ENCODE assay signal across 19 cellular contexts in genomic region chr6:142355481-142356174, GRCh38. TPM values are rescaled to one million over a fixed set of nuclear protein-coding genes. Genes with fewer than 3 reads are reported as not detected.
DNase-seq lines count a peak whose midpoint lies in the region; ATAC-seq, FAIRE-seq and TF ChIP-seq lines count a peak whose summit lies in the region.
"Had no signal": no experiment of that assay in that cellular context is flagged by ENCODE, and none has a peak within 500 bp of the region (broad histone marks: within the 10 kb centered on the region; RNA-seq: fewer than 3 reads in every experiment).

No MANE protein-coding gene starts in this region.

- H2AFZ ChIP-seq in HepG2 (ENCODE audit: low read length) = no peak overlapping the region
- H2AFZ ChIP-seq in SK-N-SH (ENCODE audit: low read depth) = no peak overlapping the region
- no peak overlapping the region for H2AFZ ChIP-seq in hepatocyte

- H3K27ac ChIP-seq in HepG2 (ENCODE audit: extremely low read length, insufficient read depth, low read length) (no peak overlapping the region), right lobe of liver (no peak overlapping the region), SK-N-SH (ENCODE audit: low read depth in 2 of 2, low read length in 1 of 2) (peak overlapping the region; percentile 79 to 87; a peak in 3 of 4 replicates), hepatocyte (peak overlapping the region; percentile 33)
- H3K27ac ChIP-seq: epithelial cell of prostate, SJCRH30, spleen had no signal

- TF ChIP-seq CTCF in HepG2 (CRISPR knock-in tag; IDR thresholded peaks at IDR 0.05) (no peak), right lobe of liver (IDR thresholded peaks at IDR 0.05) (no peak), SK-N-SH (IDR thresholded peaks at IDR 0.05) (no peak), hepatocyte (IDR thresholded peaks at IDR 0.05; ENCODE audit: poor library complexity) (no peak)

- H3K79me2 ChIP-seq in HepG2 (ENCODE audit: insufficient read depth, low read length) (peaks cover 84% of the 10 kb centered on the region), SK-N-SH (ENCODE audit: insufficient read depth) (peaks cover 84% of the 10 kb centered on the region), hepatocyte (peaks cover 5% of the 10 kb centered on the region)

- intact Hi-C loops in HepG2 (cut with micrococcal nuclease; ENCODE audit: unreplicated experiment) (no loop called here), right lobe of liver (cut with DNase I) (no loop called here)

- H3K4me2 ChIP-seq in HepG2 (ENCODE audit: low read depth, low read length) (no peak overlapping the region), SK-N-SH (peak overlapping the region; percentile 44; the same call in 1 of the 2 replicates), hepatocyte (no peak overlapping the region)

- CTCF ChIA-PET in HepG2 (lab: Yijun Ruan, JAX; ENCODE audit: low intra/inter-chr PET ratio, low total read pairs) (no interaction called here), SK-N-SH (lab: Yijun Ruan, JAX) (interaction anchor here (1.0 kb wide), 1 partner anchor 90 kb away, joined by 3 read pairs; no protein-coding TSS in a partner anchor)

- peaks cover 57% of the 10 kb centered on the region for H3F3A ChIP-seq in SK-N-SH (replicated peaks; ENCODE audit: insufficient read depth)

- no peak for TF ChIP-seq RAD21 in HepG2 (CRISPR knock-in tag; IDR thresholded peaks at IDR 0.05)
- TF ChIP-seq RAD21 in SK-N-SH (IDR thresholded peaks at IDR 0.05; ENCODE audit: low read length) = no peak

- H3K9me2 ChIP-seq in SK-N-SH = no peaks in the 10 kb centered on the region
- H3K9me2 ChIP-seq in hepatocyte (replicated peaks; ENCODE audit: insufficient read depth) = no peaks in the 10 kb centered on the region

- H3K4me1 ChIP-seq in HepG2 (ENCODE audit: insufficient read depth, low read length) (peaks cover 58% of the 10 kb centered on the region), right lobe of liver (peaks cover 0 to 5% (median 2%) of the 10 kb centered on the region in 4 donors), SK-N-SH (ENCODE audit: control insufficient read depth in 1 of 2, insufficient read depth in 2 of 2, low read depth in 1 of 2, low read length in 1 of 2) (peaks cover 0 to 4% of the 10 kb centered on the region in 2 experiments; a peak in 3 of 4 replicates), hepatocyte (ENCODE audit: insufficient read depth) (peaks cover 10% of the 10 kb centered on the region)
- H3K4me1 ChIP-seq: spleen had no signal

- H3K9ac ChIP-seq in HepG2 (ENCODE audit: insufficient read depth, low read depth, low read length) = no peak overlapping the region
- H3K9ac ChIP-seq in SK-N-SH = peak overlapping the region; percentile 12; the same call in 1 of the 2 replicates

- H4K20me1 ChIP-seq in HepG2 (ENCODE audit: insufficient read depth, low read length) (no peaks in the 10 kb centered on the region), SK-N-SH (ENCODE audit: insufficient read depth) (no peaks in the 10 kb centered on the region), hepatocyte (ENCODE audit: insufficient read depth, poor library complexity, severe bottlenecking) (no peaks in the 10 kb centered on the region)

- TF ChIP-seq EP300 in HepG2 (IDR thresholded peaks at IDR 0.05; ENCODE audit: low read depth in 2 of 2, low read length in 2 of 2) (no peak), HepG2 (CRISPR knock-in tag; IDR thresholded peaks at IDR 0.05; ENCODE audit: borderline replicate concordance) (no peak), SK-N-SH (IDR thresholded peaks at IDR 0.05; ENCODE audit: borderline replicate concordance in 1 of 2, low read depth in 1 of 2, low read length in 1 of 2) (no peak)

- no peak for DNase-seq in HepG2 (ENCODE audit: low spot score)
- DNase-seq in right lobe of liver = no peak
- DNase-seq in SK-N-SH = no peak
- DNase-seq in hepatocyte (ENCODE audit: low spot score) = no peak
- DNase-seq in GM19239 (ENCODE audit: insufficient read length, low spot score) = no peak
- DNase-seq in NCI-H510A treated with DMSO at 0.1 percent for 48 hours (lab: John Stamatoyannopoulos, UW) = no peak
- DNase-seq in cerebellum (ENCODE audit: low spot score) = no peak
- no peak for DNase-seq in mucosa of gallbladder (ENCODE audit: low spot score)
- DNase-seq: activated naive CD4-positive, alpha-beta T cell treated with Interleukin-2 at 50 U/mL for 16 hours; left cardiac atrium; NCI-H69; SJCRH30; spleen; trophoblast cell had no signal

- 72% methylated on average over 7 of the region's 7 CpGs for WGBS in HepG2 (ENCODE audit: low lambda C conversion rate)
- 60% methylated on average over 6 of the region's 7 CpGs for WGBS in right lobe of liver (ENCODE audit: insufficient coverage, low coverage, low lambda C conversion rate, missing lambda C conversion rate)
- WGBS in SK-N-SH (ENCODE audit: low lambda C conversion rate) = 31% methylated on average over 7 of the region's 7 CpGs
- WGBS in hepatocyte (ENCODE audit: low lambda C conversion rate, missing lambda C conversion rate) = 67% methylated on average over 7 of the region's 7 CpGs

- H3K36me3 ChIP-seq in HepG2 (replicated peaks in 1 of 2; ENCODE audit: control insufficient read depth in 1 of 2, insufficient read depth in 2 of 2, low read length in 2 of 2) (peaks cover 13 to 33% of the 10 kb centered on the region in 2 experiments), right lobe of liver (no peaks in the 10 kb centered on the region), SK-N-SH (replicated peaks in 1 of 2; ENCODE audit: control insufficient read depth in 1 of 2, insufficient read depth in 2 of 2, low read length in 1 of 2) (peaks cover 0 to 6% of the 10 kb centered on the region in 2 experiments), hepatocyte (replicated peaks; ENCODE audit: insufficient read depth, low read depth) (no peaks in the 10 kb centered on the region)
- H3K36me3 ChIP-seq: SJCRH30, spleen had no signal

- in situ Hi-C loops in HepG2 (cut with HindIII; ENCODE audit: extremely low pct_ligation_motif_present, low pct_unique_long_range_greater_than_20kb) = no loop called here

- TF ChIP-seq POLR2A in HepG2 (IDR thresholded peaks at IDR 0.05; ENCODE audit: insufficient read depth in 1 of 2, low read depth in 2 of 2, low read length in 2 of 2) (no peak), right lobe of liver (IDR thresholded peaks at IDR 0.05) (no peak)

- no peak for FAIRE-seq in HepG2 (lab: Jason Lieb, UNC)
- no peak for FAIRE-seq in GM19239 (lab: Jason Lieb, UNC)
- FAIRE-seq: frontal cortex, GM18507 had no signal

- ATAC-seq in HepG2 = peak; percentile 56; the same call in 1 of the 3 replicates
- ATAC-seq in right lobe of liver = no peak
- ATAC-seq: left cardiac atrium had no signal

- POLR2A ChIA-PET in HepG2 (lab: Yijun Ruan, JAX) = interaction anchor here (0.5 to 1.7 kb wide), 3 partner anchors 17 to 54 kb away, joined by 3 to 5 read pairs (median 3); partner anchors contain the start of gene ADGRG6
- POLR2A ChIA-PET in SK-N-SH (lab: Yijun Ruan, JAX) = no interaction called here

- H3K9me3 ChIP-seq in HepG2 (ENCODE audit: low read length) (no peaks in the 10 kb centered on the region), right lobe of liver (no peaks in the 10 kb centered on the region), SK-N-SH (peaks cover 6% of the 10 kb centered on the region; the same call in 1 of the 2 replicates), hepatocyte (ENCODE audit: low read depth) (no peaks in the 10 kb centered on the region)
- H3K9me3 ChIP-seq: SJCRH30 had no signal

- H3K4me3 ChIP-seq in HepG2 (replicated peaks in 1 of 3; ENCODE audit: insufficient read depth in 1 of 3, low read depth in 2 of 3, low read length in 3 of 3) (no peak overlapping the region), right lobe of liver (no peak overlapping the region), SK-N-SH (ENCODE audit: low read depth in 2 of 2, low read length in 1 of 2) (no peak overlapping the region), hepatocyte (no peak overlapping the region)
- H3K4me3 ChIP-seq: SJCRH30, spleen had no signal

- no TSS peak for BruUV-seq in HepG2 (replicated peaks; lab: Mats Ljungman, UMichigan)

- H3K27me3 ChIP-seq in HepG2 (ENCODE audit: control insufficient read depth in 1 of 2, insufficient read depth in 2 of 2, low read length in 2 of 2) = no peaks in the 10 kb centered on the region
- no peaks in the 10 kb centered on the region for H3K27me3 ChIP-seq in right lobe of liver
- H3K27me3 ChIP-seq in SK-N-SH (ENCODE audit: insufficient read depth) = no peaks in the 10 kb centered on the region
- H3K27me3 ChIP-seq in hepatocyte = no peaks in the 10 kb centered on the region
- H3K27me3 ChIP-seq: SJCRH30, spleen had no signal

TF ChIP-seq in SK-N-SH, 30 proteins besides CTCF, POLR2A, EP300 and RAD21 (continues in another document):
- TF ChIP-seq RXRA (IDR thresholded peaks at IDR 0.05; ENCODE audit: borderline replicate concordance, low read depth) = no peak

RNA-seq across cellular contexts. Expression of gene ADGRG6, which starts 53.8 kb away (rescaled TPM):
- total RNA-seq in HepG2 (2016; rRNA removed; fragmentation: Illumina TruSeq; extraction: Trizol) (83.6 and 129 TPM in 2 replicates), right lobe of liver (100 to 1,000 TPM in 3 of 6 experiments, 10 to 100 TPM in 3; 49.6 to 114 (median 94.6) TPM), hepatocyte (59.5 and 92.0 TPM in 2 replicates), cerebellum (25.6 TPM), mucosa of gallbladder (13.9 TPM)
- total RNA-seq in HepG2 (2016; cell fraction: cytosol; rRNA removed; fragmentation: Illumina TruSeq; extraction: Trizol; ENCODE audit: low read depth) = 12.9 and 13.3 TPM in 2 replicates
- 76.7 and 125 TPM in 2 replicates for total RNA-seq in HepG2 (2016; cell fraction: insoluble cytoplasmic fraction; rRNA removed; fragmentation: Illumina TruSeq; extraction: Trizol)
- total RNA-seq in HepG2 (2016; cell fraction: membrane; rRNA removed; fragmentation: Illumina TruSeq; extraction: Trizol) = 29.0 and 33.2 TPM in 2 replicates
- total RNA-seq in HepG2 (2016; cell fraction: nucleus; rRNA removed; fragmentation: Illumina TruSeq; extraction: Trizol) = 271 and 292 TPM in 2 replicates
- polyA plus RNA-seq in HepG2 (2011; rRNA removed) (176 and 249 TPM in 2 replicates), SK-N-SH (2012; rRNA removed) (61.5 and 91.8 TPM in 2 replicates), hepatocyte (13.9 and 15.0 TPM in 2 replicates)
- 115 and 131 TPM in 2 replicates for polyA plus RNA-seq in HepG2 (2011; cell fraction: cytosol; rRNA removed)
- 148 and 157 TPM in 2 replicates for polyA plus RNA-seq in HepG2 (2011; cell fraction: nucleus; rRNA removed)
- 116 and 147 TPM in 2 replicates for polyA plus RNA-seq in HepG2 (2012)
- polyA plus RNA-seq in HepG2 (2016; cell fraction: cytosol; fragmentation: Illumina TruSeq; extraction: Trizol; ENCODE audit: low read depth) = 1.8 TPM in 2 replicates
- polyA plus RNA-seq in HepG2 (2016; cell fraction: insoluble cytoplasmic fraction; fragmentation: Illumina TruSeq; extraction: Trizol; ENCODE audit: low read depth) = 38.7 and 42.8 TPM in 2 replicates
- polyA plus RNA-seq in HepG2 (2016; cell fraction: membrane; fragmentation: Illumina TruSeq; extraction: Trizol; ENCODE audit: low read depth) = 5.0 and 5.8 TPM in 2 replicates
- 110 and 113 TPM in 2 replicates for polyA plus RNA-seq in HepG2 (2016; cell fraction: nucleus; fragmentation: Illumina TruSeq; extraction: Trizol; ENCODE audit: insufficient read depth, low read depth)
- 75.0 and 703 TPM in 2 replicates for polyA minus RNA-seq in HepG2 (2011; rRNA and poly(A)+ RNA removed; ENCODE audit: low replicate concordance)
- 216 and 224 TPM in 2 replicates for polyA minus RNA-seq in HepG2 (2011; cell fraction: cytosol; rRNA and poly(A)+ RNA removed)
- polyA minus RNA-seq in HepG2 (2011; cell fraction: nucleus; rRNA and poly(A)+ RNA removed) = 1,103 and 1,189 TPM in 2 replicates
- 83.4 and 84.3 TPM in 2 replicates for polyA plus RNA-seq in SK-N-SH (2012; cell fraction: cytosol; rRNA removed)
- 78.5 and 178 TPM in 2 replicates for polyA plus RNA-seq in SK-N-SH (2012; cell fraction: nucleus; rRNA removed)
- total RNA-seq: T-helper 2 cell treated with Interferon-gamma antibody and Interleukin-4, amounts not matched to agents 100 ng/mL and 5 ng/mL, for 36 hours had no signal
- polyA plus RNA-seq: CD8-positive, alpha-beta memory T cell had no signal

Comparison
In these comparisons a context has a peak if more than half of its experiments do, and no peak if none do; other contexts are left out.
1. H3K27ac ChIP-seq: peak in SK-N-SH (2 of 2) and hepatocyte (single experiment); none in HepG2 (single experiment) and right lobe of liver (0 of 3).
2. Of the 25 proteins assayed by ChIP-seq in both HepG2 and SK-N-SH: peak only in HepG2: none; only in SK-N-SH: SIN3A; in both: none; in neither: 24.